Comparison of ENCODE assay signal across 19 cellular contexts in genomic region chr15:25643120-25643519, GRCh38.
A peak's percentile ranks its signal among the peaks of the same experiment; 100 is the strongest.
DNase-seq lines count a peak whose midpoint lies in the region; ATAC-seq and TF ChIP-seq lines count a peak whose summit lies in the region.
"Had no signal": no experiment of that assay in that cellular context is flagged by ENCODE, and none has a peak within 500 bp of the region (broad histone marks: within the 10 kb centered on the region; RNA-seq: fewer than 3 reads in every experiment).

No MANE protein-coding gene starts in this region.

- H3K4me2 ChIP-seq in GM23338 (peak overlapping the region; percentile 50), PC-9 (no peak overlapping the region)
- H3K4me2 ChIP-seq: A549, SK-N-SH had no signal

- H3K27ac ChIP-seq in GM23338 (ENCODE audit: low read depth), result no peak overlapping the region
- H3K27ac ChIP-seq in coronary artery, result no peak overlapping the region
- H3K27ac ChIP-seq in iPS-20b (ENCODE audit: low read length), result no peak overlapping the region
- H3K27ac ChIP-seq in PC-9, result no peak overlapping the region
- H3K27ac ChIP-seq: A549, GM23248 had no signal

- H2AFZ ChIP-seq in GM23338 (no peak overlapping the region), neuron (ENCODE audit: low read depth, low read length) (peak overlapping the region; percentile 38), PC-9 (no peak overlapping the region)
- H2AFZ ChIP-seq: GM23248 had no signal

- H4K20me1 ChIP-seq in GM23338 (replicated peaks; ENCODE audit: insufficient read depth), result 0 out of 2 replicates have a peak, but pooled peaks cover 5% of the 10 kb centered on the region
- H4K20me1 ChIP-seq in PC-9 (ENCODE audit: insufficient read depth), result no peaks in the 10 kb centered on the region

- H3K27ac Mint-ChIP-seq in GM23338, result no peak overlapping the region
- no peak overlapping the region for H3K27ac Mint-ChIP-seq in activated T-helper 17 cell treated with anti-CD3 and anti-CD28 coated beads, Interleukin-2, amount 50 U/mL, for 72 hours
- H3K27ac Mint-ChIP-seq: CD4-positive, alpha-beta T cell had no signal

- POLR2A ChIA-PET in PC-9 (lab: Charles Lee; ENCODE audit: unreplicated experiment), result no interaction called here

- H3K27me3 ChIP-seq in GM23338 (ENCODE audit: insufficient read depth) (peaks cover 100% of the 10 kb centered on the region), iPS-20b (ENCODE audit: insufficient read depth, low read length) (peaks cover 100% of the 10 kb centered on the region), neuron (ENCODE audit: insufficient read depth, low read length) (no peaks in the 10 kb centered on the region), PC-9 (ENCODE audit: insufficient read depth, low read depth) (peaks cover 22% of the 10 kb centered on the region; the same call in 1 of the 2 replicates)

- H3K4me1 ChIP-seq in GM23338 (ENCODE audit: insufficient read depth) (peaks cover 16% of the 10 kb centered on the region), iPS-20b (ENCODE audit: insufficient read depth, low read length) (peaks cover 15% of the 10 kb centered on the region; the same call in 1 of the 2 replicates), neuron (ENCODE audit: insufficient read depth, low read length) (peaks cover 41% of the 10 kb centered on the region), PC-9 (replicated peaks; ENCODE audit: insufficient read depth) (no peaks in the 10 kb centered on the region)
- H3K4me1 ChIP-seq: A549 had no signal

- H3K36me3 Mint-ChIP-seq in GM23338 (ENCODE audit: low read depth), result no peaks in the 10 kb centered on the region
- no peaks in the 10 kb centered on the region for H3K36me3 Mint-ChIP-seq in activated T-helper 17 cell treated with anti-CD3 and anti-CD28 coated beads, Interleukin-2, amount 50 U/mL, for 72 hours (ENCODE audit: low read depth)

- H3K9me3 ChIP-seq in iPS-20b (ENCODE audit: insufficient read depth, low read depth, low read length) (no peaks in the 10 kb centered on the region), neuron (ENCODE audit: low read length) (no peaks in the 10 kb centered on the region), PC-9 (ENCODE audit: insufficient read depth, low read depth) (no peaks in the 10 kb centered on the region)
- H3K9me3 ChIP-seq: A549, SK-N-SH had no signal

- peaks cover 40% of the 10 kb centered on the region for H3K4me1 Mint-ChIP-seq in GM23338
- no peaks in the 10 kb centered on the region for H3K4me1 Mint-ChIP-seq in activated T-helper 17 cell treated with anti-CD3 and anti-CD28 coated beads, Interleukin-2, amount 50 U/mL, for 72 hours

- H3K79me2 ChIP-seq in GM23338 (replicated peaks; ENCODE audit: insufficient read depth) (no peaks in the 10 kb centered on the region), PC-9 (ENCODE audit: low read depth) (no peaks in the 10 kb centered on the region)

- DNase-seq in GM23338 (ENCODE audit: low spot score) (peak; percentile 80), coronary artery (ENCODE audit: low spot score) (peak; percentile 16), NCI-H187 treated with DMSO at 0.1 percent for 48 hours (lab: John Stamatoyannopoulos, UW) (no peak), Kasumi-1 (lab: John Stamatoyannopoulos, UW) (no peak), PC-9 (no peak)
- DNase-seq: CD4-positive, alpha-beta T cell; DMS53; GM23248; NCI-H1105 treated with DMSO at 0.1 percent for 48 hours; NCI-H1694; OCI-M1; RPMI8226; SHP77 treated with DMSO at 0.1 percent for 48 hours; SK-N-SH had no signal

- CTCF ChIA-PET in PC-9 (lab: Charles Lee), result no interaction called here

- BruUV-seq in PC-9 (replicated peaks; lab: Mats Ljungman, UMichigan), result no TSS peak

- H3K9me2 ChIP-seq in GM23338 (ENCODE audit: insufficient read depth), result no peaks in the 10 kb centered on the region
- H3K9me2 ChIP-seq in PC-9 (ENCODE audit: insufficient read depth), result no peaks in the 10 kb centered on the region
- H3K9me2 ChIP-seq: SK-N-SH had no signal

- H3F3A ChIP-seq in GM23338 (replicated peaks; ENCODE audit: low read depth) (no peaks in the 10 kb centered on the region), PC-9 (ENCODE audit: insufficient read depth, low read depth) (no peaks in the 10 kb centered on the region)

- TF ChIP-seq CTCF in GM23338 (conservative IDR thresholded peaks at IDR 0.05; ENCODE audit: low read depth in 2 of 2), result no peak
- TF ChIP-seq CTCF in coronary artery (IDR thresholded peaks at IDR 0.05), result no peak
- no peak for TF ChIP-seq CTCF in PC-9 (conservative IDR thresholded peaks at IDR 0.05)

- H3K9ac ChIP-seq in iPS-20b (ENCODE audit: low read depth, low read length), result no peak overlapping the region
- H3K9ac ChIP-seq: GM23248, SK-N-SH had no signal

- H3K4me3 Mint-ChIP-seq in GM23338, result peak overlapping the region; percentile 58; the same call in 2 of the 3 replicates
- no peak overlapping the region for H3K4me3 Mint-ChIP-seq in activated T-helper 17 cell treated with anti-CD3 and anti-CD28 coated beads, Interleukin-2, amount 50 U/mL, for 72 hours
- H3K4me3 Mint-ChIP-seq: CD4-positive, alpha-beta T cell had no signal

- H3K36me3 ChIP-seq in GM23338 (ENCODE audit: insufficient read depth) (no peaks in the 10 kb centered on the region), iPS-20b (ENCODE audit: insufficient read depth, low read depth, low read length) (no peaks in the 10 kb centered on the region), neuron (ENCODE audit: insufficient read depth, low read length) (no peaks in the 10 kb centered on the region), PC-9 (ENCODE audit: low read depth) (no peaks in the 10 kb centered on the region)

- no peak overlapping the region for H3K4me3 ChIP-seq in GM23338
- H3K4me3 ChIP-seq in coronary artery, result no peak overlapping the region
- peak overlapping the region; percentile 51; the same call in 1 of the 2 replicates for H3K4me3 ChIP-seq in iPS-20b (ENCODE audit: low read length)
- no peak overlapping the region for H3K4me3 ChIP-seq in neuron (ENCODE audit: low read length)
- H3K4me3 ChIP-seq in PC-9, result no peak overlapping the region
- H3K4me3 ChIP-seq: A549, GM23248, K562 had no signal

- intact Hi-C loops in PC-9 (cut with micrococcal nuclease; ENCODE audit: unreplicated experiment), result no loop called here

- peak; percentile 79 for ATAC-seq in GM23338
- ATAC-seq in activated T-helper 17 cell treated with anti-CD3 and anti-CD28 coated beads, Interleukin-2, amount 50 U/mL, for 72 hours (replicated peaks), result no peak
- ATAC-seq: A549, K562 had no signal

- peaks cover 82% of the 10 kb centered on the region for H3K27me3 Mint-ChIP-seq in GM23338 (ENCODE audit: insufficient read depth, low read depth, poor library complexity)
- H3K27me3 Mint-ChIP-seq in activated T-helper 17 cell treated with anti-CD3 and anti-CD28 coated beads, Interleukin-2, amount 50 U/mL, for 72 hours, result peaks cover 54% of the 10 kb centered on the region

- H3K9me3 Mint-ChIP-seq in GM23338, result no peaks in the 10 kb centered on the region
- H3K9me3 Mint-ChIP-seq in activated T-helper 17 cell treated with anti-CD3 and anti-CD28 coated beads, Interleukin-2, amount 50 U/mL, for 72 hours, result no peaks in the 10 kb centered on the region
- H3K9me3 Mint-ChIP-seq: CD4-positive, alpha-beta T cell had no signal

TF ChIP-seq in GM23338, 12 proteins besides CTCF, POLR2A, EP300 and RAD21 (continues in another document):
- TF ChIP-seq POLR2AphosphoS5 (IDR thresholded peaks at IDR 0.05; ENCODE audit: low read depth), result peak; percentile 82
- TF ChIP-seq EZH2phosphoT487 (IDR thresholded peaks at IDR 0.05; ENCODE audit: unreplicated experiment), result no peak
- peak; percentile 60; the same call in 1 of the 2 replicates for TF ChIP-seq NANOG (IDR thresholded peaks at IDR 0.05; ENCODE audit: borderline replicate concordance)
- peak; percentile 57; the same call in 1 of the 2 replicates for TF ChIP-seq ETS1 (IDR thresholded peaks at IDR 0.05)
- 0 out of 2 replicates have a peak, but pooled peaks have one; percentile 25 for TF ChIP-seq ZNF331 (CRISPR knock-in tag; IDR thresholded peaks at IDR 0.05; ENCODE audit: low read depth)
- no peak for TF ChIP-seq STAT1 (IDR thresholded peaks at IDR 0.05; ENCODE audit: unreplicated experiment)
- no peak for TF ChIP-seq EZH2 (IDR thresholded peaks at IDR 0.05; ENCODE audit: low read depth, unreplicated experiment)
- TF ChIP-seq REST (IDR thresholded peaks at IDR 0.05; ENCODE audit: unreplicated experiment), result no peak
- peak; percentile 44; the same call in 1 of the 2 replicates for TF ChIP-seq CREB1 (CRISPR knock-in tag; IDR thresholded peaks at IDR 0.05; ENCODE audit: low read depth)
- TF ChIP-seq JUNB (IDR thresholded peaks at IDR 0.05; ENCODE audit: unreplicated experiment), result no peak

Comparison
In these comparisons a context has a peak if more than half of its experiments do, and no peak if none do; other contexts are left out.
1. DNase-seq: peak in GM23338 (single experiment) and coronary artery (single experiment); none in NCI-H187 treated with DMSO at 0.1 percent for 48 hours (single experiment), Kasumi-1 (0 of 2) and PC-9 (0 of 2).